Comparison of ENCODE assay signal across 8 cellular contexts in genomic region chr19:16714702-16715294, GRCh38. TPM values are rescaled to one million over a fixed set of nuclear protein-coding genes. Genes with fewer than 3 reads are reported as not detected.
DNase-seq lines count a peak whose midpoint lies in the region; ATAC-seq and TF ChIP-seq lines count a peak whose summit lies in the region.

No MANE protein-coding gene starts in this region.

- no peaks in the 10 kb centered on the region for H3K27me3 ChIP-seq in DOHH2 (ENCODE audit: control insufficient read depth, low read length)
- H3K27me3 ChIP-seq in Karpas-422 (ENCODE audit: low read length), result no peaks in the 10 kb centered on the region
- no peaks in the 10 kb centered on the region for H3K27me3 ChIP-seq in ascending aorta

- no peak for ATAC-seq in GM19324 (IDR thresholded peaks at IDR 0.05; ENCODE audit: low FRiP score, unreplicated experiment)
- no peak for ATAC-seq in HG03342 (IDR thresholded peaks at IDR 0.05; ENCODE audit: unreplicated experiment)

- H3K9me2 ChIP-seq in DOHH2 (replicated peaks; ENCODE audit: control insufficient read depth, low read length), result no peaks in the 10 kb centered on the region
- no peaks in the 10 kb centered on the region for H3K9me2 ChIP-seq in Karpas-422 (replicated peaks; ENCODE audit: insufficient read depth, low read length)

- H3F3A ChIP-seq in DOHH2 (ENCODE audit: control insufficient read depth, insufficient read depth), result peaks cover 26% of the 10 kb centered on the region

- peak overlapping the region; percentile 58 for H3K4me2 ChIP-seq in DOHH2 (ENCODE audit: low read length)
- no peak overlapping the region for H3K4me2 ChIP-seq in Karpas-422 (ENCODE audit: low read depth, low read length, poor library complexity, severe bottlenecking)

- H3K36me3 ChIP-seq in DOHH2 (ENCODE audit: control insufficient read depth, low read length), result no peaks in the 10 kb centered on the region
- H3K36me3 ChIP-seq in Karpas-422 (ENCODE audit: insufficient read depth, low read length), result no peaks in the 10 kb centered on the region
- H3K36me3 ChIP-seq in ascending aorta, result no peaks in the 10 kb centered on the region

- TF ChIP-seq CTCF in DOHH2 (IDR thresholded peaks at IDR 0.05; ENCODE audit: low read depth, low read length, poor library complexity, severe bottlenecking) (peak; percentile 99), ascending aorta (IDR thresholded peaks at IDR 0.05) (peak; percentile 69 to 82 (median 79))

- H2AFZ ChIP-seq in Karpas-422 (ENCODE audit: low read length), result no peak overlapping the region

- no peak overlapping the region for H3K9ac ChIP-seq in Karpas-422 (ENCODE audit: low read length)

- no peaks in the 10 kb centered on the region for H3K79me2 ChIP-seq in DOHH2 (ENCODE audit: control insufficient read depth, low read length)
- no peaks in the 10 kb centered on the region for H3K79me2 ChIP-seq in Karpas-422 (ENCODE audit: low read length)

- intact Hi-C loops in ascending aorta (cut with DNase I), result loop anchor here (2.0 to 10.0 kb wide), 3 partner anchors 58 to 338 kb away; partner anchors contain the start of gene SIN3B

- DNase-seq in Karpas-422, result peak; percentile 85
- peak; percentile 48 for DNase-seq in SKM-1 treated with dmso at 0.1 percent for 144 hours (lab: John Stamatoyannopoulos, UW; ENCODE audit: unreplicated experiment)
- DNase-seq in ascending aorta (ENCODE audit: low spot score in 2 of 2), result peak in 1 of 2 donors; percentile 65
- DNase-seq in hypothalamus (lab: John Stamatoyannopoulos, UW), result peak in 45 of 51 donors; percentile 0 to 69 (median 33)
- peak; percentile 58 for DNase-seq in stimulated activated CD4-positive, alpha-beta T cell treated with anti-CD3 and anti-CD28 coated beads, Interleukin-15, amount 100 ng/mL, for 24 hours

- no peaks in the 10 kb centered on the region for H3K9me3 ChIP-seq in DOHH2 (ENCODE audit: control insufficient read depth, insufficient read depth, low read length)
- no peaks in the 10 kb centered on the region for H3K9me3 ChIP-seq in Karpas-422 (ENCODE audit: low read length)
- no peaks in the 10 kb centered on the region for H3K9me3 ChIP-seq in ascending aorta

- H3K4me3 ChIP-seq in DOHH2 (ENCODE audit: low read length), result no peak overlapping the region
- H3K4me3 ChIP-seq in Karpas-422 (ENCODE audit: low read length), result no peak overlapping the region
- no peak overlapping the region for H3K4me3 ChIP-seq in ascending aorta

- H3K27ac ChIP-seq in DOHH2 (ENCODE audit: low read depth, low read length) (peak overlapping the region; percentile 37; the same call in 1 of the 2 replicates), Karpas-422 (ENCODE audit: low read length) (no peak overlapping the region), ascending aorta (no peak overlapping the region)

- H4K20me1 ChIP-seq in DOHH2 (ENCODE audit: control insufficient read depth, insufficient read depth, low read depth, low read length) (no peaks in the 10 kb centered on the region), Karpas-422 (ENCODE audit: insufficient read depth, low read depth, low read length) (no peaks in the 10 kb centered on the region)

- H3K4me1 ChIP-seq in DOHH2 (ENCODE audit: control insufficient read depth, low read length), result peaks cover 68% of the 10 kb centered on the region
- peaks cover 3% of the 10 kb centered on the region; the same call in 1 of the 2 replicates for H3K4me1 ChIP-seq in Karpas-422 (ENCODE audit: low read length)
- H3K4me1 ChIP-seq in ascending aorta, result no peaks in the 10 kb centered on the region

RNA-seq across cellular contexts. Expression of gene NWD1, which starts 4.8 kb away (rescaled TPM):
- not detected in 2 replicates for total RNA-seq in Karpas-422 (2014; rRNA removed; shearing (Covaris generic); ENCODE audit: low replicate concordance)
- not detected for total RNA-seq in ascending aorta

RNA-seq across cellular contexts. Expression of gene TMEM38A, which starts 53.9 kb away (rescaled TPM):
- 12.9 and 21.2 TPM in 2 replicates for total RNA-seq in Karpas-422 (2014; rRNA removed; shearing (Covaris generic); ENCODE audit: low replicate concordance)
- 0.75 TPM for total RNA-seq in ascending aorta

RNA-seq across cellular contexts. Expression of gene SMIM7, which starts 54.9 kb away (rescaled TPM):
- total RNA-seq in Karpas-422 (2014; rRNA removed; shearing (Covaris generic); ENCODE audit: low replicate concordance), result 59.8 and 62.0 TPM in 2 replicates
- total RNA-seq in ascending aorta, result 16.7 TPM
